13 cellular contexts compared by ENCODE assay signal in the genomic region with DNA sequence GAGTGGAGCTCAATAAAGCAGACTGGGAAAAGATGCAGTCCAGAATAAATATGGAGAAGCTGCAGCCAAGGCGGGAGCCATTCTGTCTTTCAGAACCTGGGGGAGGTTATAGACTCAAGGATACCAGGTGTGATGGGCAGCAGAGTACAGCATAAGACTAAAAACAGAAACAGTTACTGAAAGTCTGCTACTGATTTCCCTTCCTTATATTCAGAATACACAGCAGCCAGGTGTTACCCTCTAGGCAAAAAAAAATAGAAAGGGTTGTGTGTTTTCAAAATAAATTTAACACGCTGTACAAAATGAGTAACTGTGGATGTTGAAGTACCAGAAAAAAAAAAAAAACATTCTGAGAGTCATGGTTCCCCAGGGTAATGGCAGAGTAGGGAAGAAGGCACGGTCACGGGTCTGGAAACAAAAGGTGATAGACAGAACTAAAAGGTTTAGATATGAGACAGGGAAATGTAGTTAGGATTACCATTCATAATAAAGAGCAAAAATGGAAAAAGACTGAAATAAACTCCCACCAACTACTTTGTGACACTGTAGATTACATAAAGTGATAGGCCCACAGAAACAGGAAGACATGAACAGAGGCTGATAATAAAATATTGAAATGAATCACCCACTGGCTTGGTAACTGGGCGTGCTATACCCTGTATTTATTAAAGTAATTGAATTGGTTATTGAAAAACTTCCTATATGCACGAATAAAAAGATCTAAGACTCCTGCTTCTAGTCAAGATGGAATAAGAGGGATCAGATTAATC. TPM values are rescaled to one million over a fixed set of nuclear protein-coding genes. Genes with fewer than 3 reads are reported as not detected.
DNase-seq lines count a peak whose midpoint lies in the region; ATAC-seq, FAIRE-seq and TF ChIP-seq lines count a peak whose summit lies in the region.
"Had no signal": no experiment of that assay in that cellular context is flagged by ENCODE, and none has a peak within 500 bp of the region (broad histone marks: within the 10 kb centered on the region; RNA-seq: fewer than 3 reads in every experiment).

No MANE protein-coding gene starts in this region.

- TF ChIP-seq CTCF in GM20000 (IDR thresholded peaks at IDR 0.05; ENCODE audit: extremely low read depth, missing control alignments) (no peak), Loucy (conservative IDR thresholded peaks at IDR 0.05; ENCODE audit: low read length) (no peak), left ventricle myocardium inferior (IDR thresholded peaks at IDR 0.05; ENCODE audit: borderline replicate concordance) (no peak)

- ATAC-seq in HG02970 (IDR thresholded peaks at IDR 0.05; ENCODE audit: low FRiP score, unreplicated experiment) = peak; percentile 99
- ATAC-seq: esophagus mucosa had no signal

- H3K9ac ChIP-seq in Loucy (ENCODE audit: low read depth, low read length, poor library complexity, severe bottlenecking) = no peak overlapping the region

- H3K4me1 ChIP-seq in Loucy (ENCODE audit: insufficient read depth, low read length, poor library complexity, severe bottlenecking) (peaks cover 25% of the 10 kb centered on the region), left ventricle myocardium inferior (no peaks in the 10 kb centered on the region)

- H4K20me1 ChIP-seq in Loucy (ENCODE audit: insufficient read depth, low read length, poor library complexity, severe bottlenecking) = no peaks in the 10 kb centered on the region

- H3K79me2 ChIP-seq in Loucy (ENCODE audit: insufficient read depth, low read length) = no peaks in the 10 kb centered on the region

- peak overlapping the region; percentile 42 for H3K4me2 ChIP-seq in Loucy (ENCODE audit: low read depth, low read length, poor library complexity, severe bottlenecking)

- no peaks in the 10 kb centered on the region; the same call in 1 of the 2 replicates for H3F3A ChIP-seq in Loucy (ENCODE audit: low read depth)

- H3K4me3 ChIP-seq in Loucy (ENCODE audit: low read length, poor library complexity, severe bottlenecking) (no peak overlapping the region), left ventricle myocardium inferior (no peak overlapping the region)

- no peaks in the 10 kb centered on the region for H3K9me2 ChIP-seq in Loucy (replicated peaks; ENCODE audit: low read depth, low read length)

- H3K27me3 ChIP-seq in Loucy (ENCODE audit: insufficient read depth, low read length, poor library complexity, severe bottlenecking) (no peaks in the 10 kb centered on the region), left ventricle myocardium inferior (ENCODE audit: low read depth) (no peaks in the 10 kb centered on the region)

- H3K9me3 ChIP-seq in Loucy (ENCODE audit: insufficient read depth, low read depth, low read length) (no peaks in the 10 kb centered on the region), left ventricle myocardium inferior (replicated peaks) (peaks cover 16% of the 10 kb centered on the region)

- peak overlapping the region; percentile 35; the same call in 1 of the 2 replicates for H2AFZ ChIP-seq in Loucy (ENCODE audit: low read length)

- intact Hi-C loops in left ventricle myocardium inferior (cut with micrococcal nuclease) = no loop called here

- DNase-seq in GM18507 (ENCODE audit: extremely low spot score, insufficient read length, low read depth) (no peak), GM20000 (ENCODE audit: low spot score) (peak; percentile 37), left ventricle myocardium inferior (no peak), NCI-H146 treated with DMSO at 0.1 percent for 48 hours (lab: John Stamatoyannopoulos, UW; ENCODE audit: unreplicated experiment) (no peak), H4 (ENCODE audit: low spot score) (no peak)
- DNase-seq in stimulated activated CD4-positive, alpha-beta T cell treated with anti-CD3 and anti-CD28 coated beads, Interleukin-4, amount 100 ng/mL, for 4 hours = no peak
- DNase-seq: NCI-H1048, T-helper 2 cell had no signal

- H3K27ac ChIP-seq in left ventricle myocardium inferior (replicated peaks) = no peak overlapping the region
- H3K27ac ChIP-seq: HL-60 had no signal

- H3K36me3 ChIP-seq in Loucy (ENCODE audit: insufficient read depth, low read length) = no peaks in the 10 kb centered on the region
- H3K36me3 ChIP-seq in left ventricle myocardium inferior = no peaks in the 10 kb centered on the region

- FAIRE-seq in GM18507 (lab: Jason Lieb, UNC) = peak; percentile 56
- FAIRE-seq: G401.6 had no signal

RNA-seq across cellular contexts. Expression of gene HHIP, which starts 10.8 kb away (rescaled TPM):
- total RNA-seq in left ventricle myocardium inferior = not detected
- 0.16 and 0.23 TPM in 2 replicates for total RNA-seq in H4 (2014; rRNA removed; shearing (Covaris generic))
- total RNA-seq: esophagus mucosa had no signal
